ENCODE assay signal across 15 cellular contexts in genomic region chr4:102163404-102164140, GRCh38.
A peak's percentile ranks its signal among the peaks of the same experiment; 100 is the strongest.
DNase-seq lines count a peak whose midpoint lies in the region; ATAC-seq and TF ChIP-seq lines count a peak whose summit lies in the region.
"Had no signal": no experiment of that assay in that cellular context is flagged by ENCODE, and none has a peak within 500 bp of the region (broad histone marks: within the 10 kb centered on the region; RNA-seq: fewer than 3 reads in every experiment).

No MANE protein-coding gene starts in this region.

- peaks cover 0 to 12% (median 2%) of the 10 kb centered on the region in 3 experiments; a peak in 3 of 7 replicates for H3K36me3 Mint-ChIP-seq in H9 (ENCODE audit: insufficient read depth in 1 of 3, low read depth in 3 of 3)
- H3K36me3 Mint-ChIP-seq in stimulated activated effector memory CD8-positive, alpha-beta T cell treated with anti-CD3 and anti-CD28 coated beads, Interleukin-12 subunit alpha, Interleukin-12 subunit beta, amount 100 ng/mL, for 72 hours, result no peaks in the 10 kb centered on the region
- H3K36me3 Mint-ChIP-seq: CD4-positive, alpha-beta memory T cell had no signal

- H2BK15ac ChIP-seq in H9 (ENCODE audit: low read depth, low read length), result no peak overlapping the region

- H4K20me1 ChIP-seq in H9 (ENCODE audit: control insufficient read depth, insufficient read depth, insufficient read length), result no peaks in the 10 kb centered on the region

- H4K12ac ChIP-seq in trophoblast cell (ENCODE audit: low read depth, low read length), result no peak overlapping the region

- H3K23ac ChIP-seq in trophoblast cell (ENCODE audit: low read length) (no peak overlapping the region), H9 (ENCODE audit: insufficient read length, low read depth, low read length) (no peak overlapping the region)

- H4K91ac ChIP-seq in trophoblast cell (ENCODE audit: low read depth, low read length), result no peak overlapping the region
- no peak overlapping the region for H4K91ac ChIP-seq in H9 (ENCODE audit: insufficient read length, low read depth, low read length)

- no peak for TF ChIP-seq CTCF in H9 (conservative IDR thresholded peaks at IDR 0.05)

- H3K14ac ChIP-seq in trophoblast cell (ENCODE audit: low read length) (no peak overlapping the region), H9 (ENCODE audit: insufficient read depth, low read length) (no peak overlapping the region)

- H2BK5ac ChIP-seq in trophoblast cell (ENCODE audit: low read depth, low read length, poor library complexity) (no peak overlapping the region), H9 (ENCODE audit: insufficient read length, low read length) (no peak overlapping the region)

- no peak overlapping the region for H2BK12ac ChIP-seq in trophoblast cell (ENCODE audit: low read length)
- H2BK12ac ChIP-seq in H9 (ENCODE audit: insufficient read length, low read depth, low read length), result no peak overlapping the region

- no peaks in the 10 kb centered on the region for H3K79me2 ChIP-seq in trophoblast cell (ENCODE audit: control insufficient read depth, insufficient read depth, low read length, poor library complexity)
- no peaks in the 10 kb centered on the region for H3K79me2 ChIP-seq in H9 (ENCODE audit: insufficient read depth, low read length)

- H2BK120ac ChIP-seq in trophoblast cell (ENCODE audit: insufficient read depth, low read length, poor library complexity) (no peak overlapping the region), H9 (ENCODE audit: low read depth, low read length, poor library complexity, severe bottlenecking) (no peak overlapping the region)

- no peak overlapping the region for H4K5ac ChIP-seq in H9 (ENCODE audit: insufficient read length, low read depth, low read length)

- no peak overlapping the region for H3K4ac ChIP-seq in trophoblast cell (ENCODE audit: low read depth, low read length)
- H3K4ac ChIP-seq in H9 (ENCODE audit: low read depth, low read length), result no peak overlapping the region

- H3K27ac ChIP-seq in trophoblast cell (ENCODE audit: low read depth, low read length), result no peak overlapping the region
- no peak overlapping the region for H3K27ac ChIP-seq in H9 (ENCODE audit: insufficient read length, low read depth, low read length)

- H2AFZ ChIP-seq in trophoblast cell (ENCODE audit: insufficient read depth, low read length, poor library complexity), result no peak overlapping the region
- no peak overlapping the region for H2AFZ ChIP-seq in H9 (ENCODE audit: low read length)

- no peak overlapping the region for H3K4me3 Mint-ChIP-seq in H9
- H3K4me3 Mint-ChIP-seq in stimulated activated effector memory CD8-positive, alpha-beta T cell treated with anti-CD3 and anti-CD28 coated beads, Interleukin-12 subunit alpha, Interleukin-12 subunit beta, amount 100 ng/mL, for 72 hours, result no peak overlapping the region
- H3K4me3 Mint-ChIP-seq: B cell; CD4-positive, alpha-beta memory T cell had no signal

- no peaks in the 10 kb centered on the region for H3K23me2 ChIP-seq in H9 (ENCODE audit: insufficient read length, low read depth, low read length, poor library complexity, severe bottlenecking)

- no peak for ATAC-seq in stimulated activated effector memory CD8-positive, alpha-beta T cell treated with anti-CD3 and anti-CD28 coated beads, Interleukin-12 subunit alpha, Interleukin-12 subunit beta, amount 100 ng/mL, for 72 hours

- peaks cover 2 to 8% of the 10 kb centered on the region in 2 experiments; a peak in 3 of 5 replicates for H3K9me3 Mint-ChIP-seq in H9
- no peaks in the 10 kb centered on the region for H3K9me3 Mint-ChIP-seq in stimulated activated effector memory CD8-positive, alpha-beta T cell treated with anti-CD3 and anti-CD28 coated beads, Interleukin-12 subunit alpha, Interleukin-12 subunit beta, amount 100 ng/mL, for 72 hours
- H3K9me3 Mint-ChIP-seq: CD4-positive, alpha-beta memory T cell had no signal

- H3K9ac ChIP-seq in trophoblast cell (ENCODE audit: low read length), result no peak overlapping the region
- no peak overlapping the region for H3K9ac ChIP-seq in H9 (ENCODE audit: extremely low read depth, insufficient read length, low read length)

- DNase-seq in NCI-H82 treated with DMSO at 0.1 percent for 48 hours (lab: John Stamatoyannopoulos, UW; ENCODE audit: unreplicated experiment), result peak; percentile 81
- peak; percentile 79 for DNase-seq in amniotic epithelial cell (ENCODE audit: low read depth)
- DNase-seq in left kidney (ENCODE audit: low read depth, low spot score), result peak; percentile 7
- peak; percentile 14 to 65 for DNase-seq in trophoblast cell
- no peak for DNase-seq in H9
- DNase-seq in NCI-H1417 treated with DMSO at 0.1 percent for 48 hours (lab: John Stamatoyannopoulos, UW), result no peak
- DNase-seq in UCSD-AML1 (lab: John Stamatoyannopoulos, UW; ENCODE audit: unreplicated experiment), result no peak
- DNase-seq in stimulated activated effector memory CD8-positive, alpha-beta T cell treated with anti-CD3 and anti-CD28 coated beads, Interleukin-12 subunit alpha, Interleukin-12 subunit beta, amount 100 ng/mL, for 72 hours (ENCODE audit: low spot score in 2 of 2), result no peak
- DNase-seq: CD4-positive, alpha-beta memory T cell; Kasumi-1; NCI-H1105 treated with DMSO at 0.1 percent for 48 hours; NCI-H1930; NCI-H2171; SIG-M5 had no signal

- no peak overlapping the region for H4K8ac ChIP-seq in trophoblast cell (ENCODE audit: low read depth, low read length)
- H4K8ac ChIP-seq in H9 (replicated peaks; ENCODE audit: insufficient read length, low read depth, low read length), result no peak overlapping the region

- no peaks in the 10 kb centered on the region for H3K36me3 ChIP-seq in trophoblast cell (ENCODE audit: control insufficient read depth in 1 of 2, insufficient read depth in 2 of 2, low read length in 2 of 2)

- no peaks in the 10 kb centered on the region for H3K27me3 Mint-ChIP-seq in H9 (ENCODE audit: low read depth)
- H3K27me3 Mint-ChIP-seq: B cell; CD4-positive, alpha-beta memory T cell had no signal

- H2AK5ac ChIP-seq in trophoblast cell (ENCODE audit: low read length) (no peak overlapping the region), H9 (ENCODE audit: insufficient read length, low read length) (no peak overlapping the region)

- H3K4me3 ChIP-seq in trophoblast cell (ENCODE audit: low read depth, low read length), result no peak overlapping the region

- H3K4me2 ChIP-seq in trophoblast cell (ENCODE audit: low read length) (no peak overlapping the region), H9 (ENCODE audit: insufficient read depth, insufficient read length, low read length) (no peak overlapping the region)

- H3K56ac ChIP-seq in H9 (ENCODE audit: insufficient read length, low read depth, low read length), result no peak overlapping the region

- no peaks in the 10 kb centered on the region for H3K27me3 ChIP-seq in trophoblast cell (ENCODE audit: insufficient read depth, low read length)
- H3K27me3 ChIP-seq in H9 (ENCODE audit: insufficient read depth, low read length), result no peaks in the 10 kb centered on the region

- H3K79me1 ChIP-seq in trophoblast cell (ENCODE audit: low read length), result no peaks in the 10 kb centered on the region
- no peaks in the 10 kb centered on the region for H3K79me1 ChIP-seq in H9 (ENCODE audit: insufficient read depth, low read depth, low read length, poor library complexity, severe bottlenecking)

- H3K4me1 Mint-ChIP-seq in H9, result no peaks in the 10 kb centered on the region
- no peaks in the 10 kb centered on the region for H3K4me1 Mint-ChIP-seq in stimulated activated effector memory CD8-positive, alpha-beta T cell treated with anti-CD3 and anti-CD28 coated beads, Interleukin-12 subunit alpha, Interleukin-12 subunit beta, amount 100 ng/mL, for 72 hours
- H3K4me1 Mint-ChIP-seq: B cell; CD4-positive, alpha-beta memory T cell had no signal

- no peaks in the 10 kb centered on the region for H3K9me3 ChIP-seq in trophoblast cell (ENCODE audit: insufficient read depth, low read depth, low read length)
- H3K9me3 ChIP-seq in H9 (ENCODE audit: control insufficient read depth, low read depth, low read length), result no peaks in the 10 kb centered on the region

- H3K4me1 ChIP-seq in trophoblast cell (ENCODE audit: control insufficient read depth in 1 of 2, insufficient read depth in 2 of 2, low read length in 2 of 2) (peaks cover 0 to 2% of the 10 kb centered on the region in 2 experiments), H9 (ENCODE audit: insufficient read depth, low read length) (no peaks in the 10 kb centered on the region)

- no peak overlapping the region; a peak in 1 of 7 replicates for H3K27ac Mint-ChIP-seq in H9
- no peak overlapping the region for H3K27ac Mint-ChIP-seq in stimulated activated effector memory CD8-positive, alpha-beta T cell treated with anti-CD3 and anti-CD28 coated beads, Interleukin-12 subunit alpha, Interleukin-12 subunit beta, amount 100 ng/mL, for 72 hours
- H3K27ac Mint-ChIP-seq: B cell; CD4-positive, alpha-beta memory T cell had no signal

- H3T11ph ChIP-seq in H9 (ENCODE audit: low read length), result no peak overlapping the region

- H2BK20ac ChIP-seq in H9 (ENCODE audit: low read depth, low read length, poor library complexity, severe bottlenecking), result no peak overlapping the region

- no CpG with 5 or more reads among the region's 4 CpGs for WGBS in trophoblast cell (ENCODE audit: extremely low coverage, insufficient coverage, insufficient read length)
- no CpG with 5 or more reads among the region's 4 CpGs for WGBS in H9 (ENCODE audit: extremely low coverage, insufficient read length, low lambda C conversion rate)

- H3K18ac ChIP-seq in trophoblast cell (ENCODE audit: low read length), result no peak overlapping the region
- H3K18ac ChIP-seq in H9 (ENCODE audit: insufficient read length, low read depth, low read length), result no peak overlapping the region

Comparison
In these comparisons a context has a peak if more than half of its experiments do, and no peak if none do; other contexts are left out.
1. DNase-seq: peak in NCI-H82 treated with DMSO at 0.1 percent for 48 hours (single experiment), amniotic epithelial cell (single experiment), left kidney (single experiment) and trophoblast cell (2 of 2); none in H9 (single experiment), NCI-H1417 treated with DMSO at 0.1 percent for 48 hours (single experiment), UCSD-AML1 (single experiment) and stimulated activated effector memory CD8-positive, alpha-beta T cell treated with anti-CD3 and anti-CD28 coated beads, Interleukin-12 subunit alpha, Interleukin-12 subunit beta, amount 100 ng/mL, for 72 hours (0 of 2).